8 cellular contexts compared by ENCODE assay signal in the genomic region with DNA sequence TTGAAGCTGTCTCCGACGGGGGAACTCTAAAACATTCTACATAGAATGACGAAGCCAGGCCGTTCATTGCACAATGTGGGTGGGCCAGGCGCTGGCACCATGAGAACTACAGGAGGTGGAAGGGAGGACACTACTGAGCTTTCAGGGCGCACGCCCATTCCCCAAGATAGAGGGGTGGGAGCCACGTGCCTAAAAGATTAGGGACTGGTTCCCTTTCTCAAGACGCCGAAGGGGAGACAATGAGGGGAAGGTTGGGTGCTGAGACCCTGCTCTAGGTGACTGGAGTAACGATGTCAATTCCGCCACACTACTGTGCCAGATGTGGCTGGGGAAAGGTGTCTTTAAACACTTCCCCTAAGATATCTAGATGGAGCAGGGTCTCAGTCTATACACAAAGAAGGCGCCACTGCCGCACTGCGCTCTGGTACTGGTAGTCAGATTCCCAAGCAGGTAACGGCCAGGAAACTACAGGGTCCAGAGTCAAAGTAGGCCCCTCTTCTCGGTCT. TPM values are rescaled to one million over a fixed set of nuclear protein-coding genes. Genes with fewer than 3 reads are reported as not detected.
A peak's percentile ranks its signal among the peaks of the same experiment; 100 is the strongest.
DNase-seq lines count a peak whose midpoint lies in the region; ATAC-seq and TF ChIP-seq lines count a peak whose summit lies in the region.

No MANE protein-coding gene starts in this region.

- H3K9me3 ChIP-seq in body of pancreas = no peaks in the 10 kb centered on the region

- ATAC-seq in body of pancreas (no peak), GM18519 (IDR thresholded peaks at IDR 0.05; ENCODE audit: low FRiP score, unreplicated experiment) (no peak)
- ATAC-seq in stimulated activated memory B cell treated with anti-CD40 and anti-IgM and Interleukin-4, amounts not matched to agents 10 μg/mL and 1 μg/mL and 100 μg/mL, for 72 hours = no peak

- no peaks in the 10 kb centered on the region for H3K36me3 ChIP-seq in body of pancreas (replicated peaks in 1 of 2; ENCODE audit: insufficient read depth in 1 of 2, low read depth in 2 of 2)

- TF ChIP-seq POLR2A in body of pancreas (IDR thresholded peaks at IDR 0.05) = peak in 1 of 3 donors; percentile 6

- intact Hi-C loops in body of pancreas (cut with DNase I) = no loop called here

- H3K9me3 Mint-ChIP-seq in stimulated activated memory B cell treated with anti-CD40 and anti-IgM and Interleukin-4, amounts not matched to agents 10 μg/mL and 1 μg/mL and 100 μg/mL, for 72 hours = peaks cover 2% of the 10 kb centered on the region

- peak; percentile 40 for DNase-seq in activated CD4-positive, alpha-beta T cell treated with anti-CD3 and anti-CD28 coated beads for 48 hours
- DNase-seq in activated CD4-positive, alpha-beta T cell treated with anti-CD3 and anti-CD28 coated beads, Interleukin-2, amount 50 U/mL, for 1 hour = no peak
- DNase-seq in MV-4-11 (lab: John Stamatoyannopoulos, UW) (peak; percentile 52), body of pancreas (peak; percentile 27 to 37 (median 30)), iris pigment epithelial cell (ENCODE audit: low read depth) (peak; percentile 79), GM20000 (ENCODE audit: low spot score) (no peak)

- peak overlapping the region; percentile 98 to 100 (median 99) for H3K27ac ChIP-seq in body of pancreas

- TF ChIP-seq CTCF in body of pancreas (IDR thresholded peaks at IDR 0.05) (no peak), GM20000 (IDR thresholded peaks at IDR 0.05; ENCODE audit: extremely low read depth, missing control alignments) (no peak)

- peak overlapping the region; percentile 82 for H3K4me3 ChIP-seq in body of pancreas

- H3K4me3 Mint-ChIP-seq in stimulated activated memory B cell treated with anti-CD40 and anti-IgM and Interleukin-4, amounts not matched to agents 10 μg/mL and 1 μg/mL and 100 μg/mL, for 72 hours = peak overlapping the region; percentile 97

- H3K27ac Mint-ChIP-seq in stimulated activated memory B cell treated with anti-CD40 and anti-IgM and Interleukin-4, amounts not matched to agents 10 μg/mL and 1 μg/mL and 100 μg/mL, for 72 hours = peak overlapping the region; percentile 100

- peaks cover 55% of the 10 kb centered on the region for H3K4me1 ChIP-seq in body of pancreas

- H3K27me3 Mint-ChIP-seq in stimulated activated memory B cell treated with anti-CD40 and anti-IgM and Interleukin-4, amounts not matched to agents 10 μg/mL and 1 μg/mL and 100 μg/mL, for 72 hours = no peaks in the 10 kb centered on the region

- H3K4me1 Mint-ChIP-seq in stimulated activated memory B cell treated with anti-CD40 and anti-IgM and Interleukin-4, amounts not matched to agents 10 μg/mL and 1 μg/mL and 100 μg/mL, for 72 hours = peaks cover 58% of the 10 kb centered on the region

- H3K36me3 Mint-ChIP-seq in stimulated activated memory B cell treated with anti-CD40 and anti-IgM and Interleukin-4, amounts not matched to agents 10 μg/mL and 1 μg/mL and 100 μg/mL, for 72 hours = peaks cover 7% of the 10 kb centered on the region

- 0 to 1% methylated on average over 13 to 17 of the region's 17 CpGs for WGBS in body of pancreas, 2 donors

- no peaks in the 10 kb centered on the region for H3K27me3 ChIP-seq in body of pancreas

RNA-seq across cellular contexts. Expression of gene CSDE1, which starts 0.8 kb away (rescaled TPM):
- 100 to 1,000 TPM; 138 to 221 TPM for total RNA-seq in body of pancreas

RNA-seq across cellular contexts. Expression of gene SIKE1, which starts 23.5 kb away (rescaled TPM):
- 10 to 100 TPM; 15.5 to 18.9 TPM for total RNA-seq in body of pancreas

RNA-seq across cellular contexts. Expression of gene NRAS, which starts 40.4 kb away (rescaled TPM):
- total RNA-seq in body of pancreas = 10 to 100 TPM; 13.8 to 17.4 TPM

Comparison
In these comparisons a context has a peak if more than half of its experiments do, and no peak if none do; other contexts are left out.
1. DNase-seq: peak in activated CD4-positive, alpha-beta T cell treated with anti-CD3 and anti-CD28 coated beads for 48 hours (single experiment), MV-4-11 (single experiment), body of pancreas (4 of 4) and iris pigment epithelial cell (single experiment); none in activated CD4-positive, alpha-beta T cell treated with anti-CD3 and anti-CD28 coated beads, Interleukin-2, amount 50 U/mL, for 1 hour (single experiment) and GM20000 (single experiment).